Comparison of ENCODE assay signal across 1 cellular context in the genomic region with DNA sequence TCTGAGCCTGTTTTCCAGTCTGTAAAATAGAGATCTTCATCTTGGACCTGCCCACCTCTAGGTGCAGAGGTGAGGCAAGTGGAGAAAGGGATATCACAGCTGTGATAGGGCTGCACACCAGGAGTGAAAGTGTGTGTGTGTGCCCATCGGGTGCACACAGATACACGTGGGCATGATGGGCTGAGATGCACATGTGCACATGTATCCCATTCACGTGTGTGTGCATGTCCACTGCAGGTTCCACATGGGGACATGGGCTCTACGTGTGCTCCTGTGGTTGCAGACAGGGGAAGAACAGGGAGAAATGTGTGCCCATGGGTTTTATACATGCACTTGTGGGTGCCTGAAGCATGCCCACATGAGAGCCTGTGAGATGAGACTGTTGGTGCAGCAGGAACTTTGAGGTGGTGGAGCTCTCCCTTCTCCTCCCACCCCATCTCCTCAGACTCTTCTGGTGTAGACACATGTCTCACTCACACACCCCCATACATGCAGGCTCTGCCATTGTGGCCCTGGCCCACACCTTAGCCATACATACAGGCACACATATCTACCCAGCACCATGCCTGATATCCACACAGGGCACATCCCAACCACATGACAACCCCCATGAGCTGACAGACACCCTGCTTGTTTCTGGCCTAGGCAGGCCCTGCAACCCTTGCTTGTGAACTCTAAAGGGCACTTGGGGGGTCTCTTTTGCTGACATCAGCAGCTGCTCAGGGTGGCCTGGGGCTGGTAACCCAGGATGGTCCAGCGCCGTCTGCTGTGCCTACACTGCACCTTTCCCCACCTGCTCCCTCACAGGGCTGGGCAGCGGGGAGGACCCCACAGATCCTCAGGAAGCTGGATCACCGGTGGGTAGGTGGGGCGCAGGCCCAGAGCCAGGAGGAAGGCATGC.
TF ChIP-seq lines count a peak whose summit lies in the region.

No MANE protein-coding gene starts in this region.

TF ChIP-seq in HepG2, 621 proteins besides CTCF, POLR2A, EP300 and RAD21 (continued from another document):
- TF ChIP-seq, protein P1, sequence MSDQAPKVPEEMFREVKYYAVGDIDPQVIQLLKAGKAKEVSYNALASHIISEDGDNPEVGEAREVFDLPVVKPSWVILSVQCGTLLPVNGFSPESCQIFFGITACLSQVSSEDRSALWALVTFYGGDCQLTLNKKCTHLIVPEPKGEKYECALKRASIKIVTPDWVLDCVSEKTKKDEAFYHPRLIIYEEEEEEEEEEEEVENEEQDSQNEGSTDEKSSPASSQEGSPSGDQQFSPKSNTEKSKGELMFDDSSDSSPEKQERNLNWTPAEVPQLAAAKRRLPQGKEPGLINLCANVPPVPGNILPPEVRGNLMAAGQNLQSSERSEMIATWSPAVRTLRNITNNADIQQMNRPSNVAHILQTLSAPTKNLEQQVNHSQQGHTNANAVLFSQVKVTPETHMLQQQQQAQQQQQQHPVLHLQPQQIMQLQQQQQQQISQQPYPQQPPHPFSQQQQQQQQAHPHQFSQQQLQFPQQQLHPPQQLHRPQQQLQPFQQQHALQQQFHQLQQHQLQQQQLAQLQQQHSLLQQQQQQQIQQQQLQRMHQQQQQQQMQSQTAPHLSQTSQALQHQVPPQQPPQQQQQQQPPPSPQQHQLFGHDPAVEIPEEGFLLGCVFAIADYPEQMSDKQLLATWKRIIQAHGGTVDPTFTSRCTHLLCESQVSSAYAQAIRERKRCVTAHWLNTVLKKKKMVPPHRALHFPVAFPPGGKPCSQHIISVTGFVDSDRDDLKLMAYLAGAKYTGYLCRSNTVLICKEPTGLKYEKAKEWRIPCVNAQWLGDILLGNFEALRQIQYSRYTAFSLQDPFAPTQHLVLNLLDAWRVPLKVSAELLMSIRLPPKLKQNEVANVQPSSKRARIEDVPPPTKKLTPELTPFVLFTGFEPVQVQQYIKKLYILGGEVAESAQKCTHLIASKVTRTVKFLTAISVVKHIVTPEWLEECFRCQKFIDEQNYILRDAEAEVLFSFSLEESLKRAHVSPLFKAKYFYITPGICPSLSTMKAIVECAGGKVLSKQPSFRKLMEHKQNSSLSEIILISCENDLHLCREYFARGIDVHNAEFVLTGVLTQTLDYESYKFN (CRISPR knock-in tag; conservative IDR thresholded peaks at IDR 0.05) = no peak
- TF ChIP-seq MAFF (IDR thresholded peaks at IDR 0.05; ENCODE audit: low read depth, low read length) = peak; percentile 62
- no peak for TF ChIP-seq SMYD3 (CRISPR knock-in tag; IDR thresholded peaks at IDR 0.05)
- TF ChIP-seq CAMTA2 (CRISPR knock-in tag; IDR thresholded peaks at IDR 0.05; ENCODE audit: borderline replicate concordance) = no peak
- no peak for TF ChIP-seq ERF (CRISPR knock-in tag; IDR thresholded peaks at IDR 0.05)
- no peak for TF ChIP-seq NCOA1 (CRISPR knock-in tag; IDR thresholded peaks at IDR 0.05)
- no peak for TF ChIP-seq ZNF350 (CRISPR knock-in tag; IDR thresholded peaks at IDR 0.05; ENCODE audit: borderline replicate concordance, low read depth)
- TF ChIP-seq, protein P2, sequence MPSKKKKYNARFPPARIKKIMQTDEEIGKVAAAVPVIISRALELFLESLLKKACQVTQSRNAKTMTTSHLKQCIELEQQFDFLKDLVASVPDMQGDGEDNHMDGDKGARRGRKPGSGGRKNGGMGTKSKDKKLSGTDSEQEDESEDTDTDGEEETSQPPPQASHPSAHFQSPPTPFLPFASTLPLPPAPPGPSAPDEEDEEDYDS (CRISPR knock-in tag; IDR thresholded peaks at IDR 0.05) = no peak
- TF ChIP-seq, protein P3, sequence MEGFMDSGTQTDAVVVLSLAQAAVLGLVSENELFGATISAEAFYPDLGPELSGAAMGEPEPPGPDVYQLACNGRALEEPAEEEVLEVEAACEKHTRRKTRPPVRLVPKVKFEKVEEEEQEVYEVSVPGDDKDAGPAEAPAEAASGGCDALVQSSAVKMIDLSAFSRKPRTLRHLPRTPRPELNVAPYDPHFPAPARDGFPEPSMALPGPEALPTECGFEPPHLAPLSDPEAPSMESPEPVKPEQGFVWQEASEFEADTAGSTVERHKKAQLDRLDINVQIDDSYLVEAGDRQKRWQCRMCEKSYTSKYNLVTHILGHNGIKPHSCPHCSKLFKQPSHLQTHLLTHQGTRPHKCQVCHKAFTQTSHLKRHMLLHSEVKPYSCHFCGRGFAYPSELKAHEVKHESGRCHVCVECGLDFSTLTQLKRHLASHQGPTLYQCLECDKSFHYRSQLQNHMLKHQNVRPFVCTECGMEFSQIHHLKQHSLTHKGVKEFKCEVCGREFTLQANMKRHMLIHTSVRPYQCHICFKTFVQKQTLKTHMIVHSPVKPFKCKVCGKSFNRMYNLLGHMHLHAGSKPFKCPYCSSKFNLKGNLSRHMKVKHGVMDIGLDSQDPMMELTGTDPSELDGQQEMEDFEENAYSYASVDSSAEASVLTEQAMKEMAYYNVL (CRISPR knock-in tag; IDR thresholded peaks at IDR 0.05; ENCODE audit: borderline replicate concordance) = no peak
- no peak for TF ChIP-seq CBX1 (IDR thresholded peaks at IDR 0.05; ENCODE audit: low read depth)
- no peak for TF ChIP-seq ZNF30 (CRISPR knock-in tag; IDR thresholded peaks at IDR 0.05)
- TF ChIP-seq, protein P4, sequence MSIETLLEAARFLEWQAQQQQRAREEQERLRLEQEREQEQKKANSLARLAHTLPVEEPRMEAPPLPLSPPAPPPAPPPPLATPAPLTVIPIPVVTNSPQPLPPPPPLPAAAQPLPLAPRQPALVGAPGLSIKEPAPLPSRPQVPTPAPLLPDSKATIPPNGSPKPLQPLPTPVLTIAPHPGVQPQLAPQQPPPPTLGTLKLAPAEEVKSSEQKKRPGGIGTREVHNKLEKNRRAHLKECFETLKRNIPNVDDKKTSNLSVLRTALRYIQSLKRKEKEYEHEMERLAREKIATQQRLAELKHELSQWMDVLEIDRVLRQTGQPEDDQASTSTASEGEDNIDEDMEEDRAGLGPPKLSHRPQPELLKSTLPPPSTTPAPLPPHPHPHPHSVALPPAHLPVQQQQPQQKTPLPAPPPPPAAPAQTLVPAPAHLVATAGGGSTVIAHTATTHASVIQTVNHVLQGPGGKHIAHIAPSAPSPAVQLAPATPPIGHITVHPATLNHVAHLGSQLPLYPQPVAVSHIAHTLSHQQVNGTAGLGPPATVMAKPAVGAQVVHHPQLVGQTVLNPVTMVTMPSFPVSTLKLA (IDR thresholded peaks at IDR 0.05) = peak; percentile 93
- TF ChIP-seq, protein P5, sequence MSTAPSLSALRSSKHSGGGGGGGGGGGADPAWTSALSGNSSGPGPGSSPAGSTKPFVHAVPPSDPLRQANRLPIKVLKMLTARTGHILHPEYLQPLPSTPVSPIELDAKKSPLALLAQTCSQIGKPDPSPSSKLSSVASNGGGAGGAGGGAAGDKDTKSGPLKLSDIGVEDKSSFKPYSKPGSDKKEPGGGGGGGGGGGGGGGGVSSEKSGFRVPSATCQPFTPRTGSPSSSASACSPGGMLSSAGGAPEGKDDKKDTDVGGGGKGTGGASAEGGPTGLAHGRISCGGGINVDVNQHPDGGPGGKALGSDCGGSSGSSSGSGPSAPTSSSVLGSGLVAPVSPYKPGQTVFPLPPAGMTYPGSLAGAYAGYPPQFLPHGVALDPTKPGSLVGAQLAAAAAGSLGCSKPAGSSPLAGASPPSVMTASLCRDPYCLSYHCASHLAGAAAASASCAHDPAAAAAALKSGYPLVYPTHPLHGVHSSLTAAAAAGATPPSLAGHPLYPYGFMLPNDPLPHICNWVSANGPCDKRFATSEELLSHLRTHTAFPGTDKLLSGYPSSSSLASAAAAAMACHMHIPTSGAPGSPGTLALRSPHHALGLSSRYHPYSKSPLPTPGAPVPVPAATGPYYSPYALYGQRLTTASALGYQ (CRISPR knock-in tag; IDR thresholded peaks at IDR 0.05) = no peak
- TF ChIP-seq ZFP82 (CRISPR knock-in tag; IDR thresholded peaks at IDR 0.05; ENCODE audit: borderline replicate concordance) = no peak
- peak; percentile 60 to 77 for TF ChIP-seq MAFK (conservative IDR thresholded peaks at IDR 0.05 in 1 of 2, IDR thresholded peaks at IDR 0.05 in 1 of 2; ENCODE audit: low read length in 2 of 2)
- no peak for TF ChIP-seq JDP2 (CRISPR knock-in tag; IDR thresholded peaks at IDR 0.05; ENCODE audit: borderline replicate concordance)
- TF ChIP-seq TGIF2 (CRISPR knock-in tag; IDR thresholded peaks at IDR 0.05) = no peak
- no peak for TF ChIP-seq ZNF572 (CRISPR knock-in tag; IDR thresholded peaks at IDR 0.05)
